ENCODE assay signal across 18 cellular contexts in genomic region chr3:125117631-125118191, GRCh38.
DNase-seq lines count a peak whose midpoint lies in the region; ATAC-seq and TF ChIP-seq lines count a peak whose summit lies in the region.
"Had no signal": no experiment of that assay in that cellular context is flagged by ENCODE, and none has a peak within 500 bp of the region (broad histone marks: within the 10 kb centered on the region; RNA-seq: fewer than 3 reads in every experiment).

No MANE protein-coding gene starts in this region.

- H3K27me3 Mint-ChIP-seq in activated CD8-positive, alpha-beta T cell treated with anti-CD3 and anti-CD28 coated beads, Interleukin-2, amount 10 ng/mL, durations not matched to agents 7 days and 5 days (ENCODE audit: low read depth): no peaks in the 10 kb centered on the region
- peaks cover 9% of the 10 kb centered on the region for H3K27me3 Mint-ChIP-seq in activated CD8-positive, alpha-beta T cell treated with anti-CD3 and anti-CD28 coated beads for 36 hours

- no peak overlapping the region for H3K27ac Mint-ChIP-seq in activated CD8-positive, alpha-beta T cell treated with anti-CD3 and anti-CD28 coated beads, Interleukin-2, amount 10 ng/mL, durations not matched to agents 7 days and 5 days
- no peak overlapping the region for H3K27ac Mint-ChIP-seq in activated CD8-positive, alpha-beta T cell treated with anti-CD3 and anti-CD28 coated beads for 36 hours

- H3K4me1 Mint-ChIP-seq in activated CD8-positive, alpha-beta T cell treated with anti-CD3 and anti-CD28 coated beads, Interleukin-2, amount 10 ng/mL, durations not matched to agents 7 days and 5 days (ENCODE audit: low read depth): peaks cover 68% of the 10 kb centered on the region
- peaks cover 54% of the 10 kb centered on the region for H3K4me1 Mint-ChIP-seq in activated CD8-positive, alpha-beta T cell treated with anti-CD3 and anti-CD28 coated beads for 36 hours (ENCODE audit: low read depth)

- POLR2A ChIA-PET in activated CD8-positive, alpha-beta T cell treated with anti-CD3 and anti-CD28 coated beads, Interleukin-2, amount 10 ng/mL, durations not matched to agents 7 days and 5 days (lab: Charles Lee): no interaction called here
- POLR2A ChIA-PET in activated CD8-positive, alpha-beta T cell treated with anti-CD3 and anti-CD28 coated beads for 36 hours (lab: Charles Lee): no interaction called here

- TF ChIP-seq CTCF in activated CD8-positive, alpha-beta T cell treated with anti-CD3 and anti-CD28 coated beads for 36 hours (IDR thresholded peaks at IDR 0.05): no peak
- TF ChIP-seq CTCF in lower lobe of right lung (IDR thresholded peaks at IDR 0.05): no peak

- CTCF ChIA-PET in activated CD8-positive, alpha-beta T cell treated with anti-CD3 and anti-CD28 coated beads, Interleukin-2, amount 10 ng/mL, durations not matched to agents 7 days and 5 days (lab: Charles Lee): interaction anchor here (0.6 to 1.3 kb wide), 2 partner anchors 63 to 1653 kb away, joined by 3 read pairs; no protein-coding TSS in a partner anchor
- CTCF ChIA-PET in activated CD8-positive, alpha-beta T cell treated with anti-CD3 and anti-CD28 coated beads for 36 hours (lab: Charles Lee): interaction anchor here (0.6 to 1.6 kb wide), 2 partner anchors 8 to 142 kb away, joined by 3 to 5 read pairs; no protein-coding TSS in a partner anchor

- no peaks in the 10 kb centered on the region for H3K9me3 ChIP-seq in lower lobe of right lung
- H3K9me3 ChIP-seq: HAP-1, SJCRH30 had no signal

- intact Hi-C loops in activated CD8-positive, alpha-beta T cell treated with anti-CD3 and anti-CD28 coated beads for 36 hours (cut with micrococcal nuclease): no loop called here
- intact Hi-C loops in lower lobe of right lung (cut with DNase I): no loop called here

- H3K4me3 Mint-ChIP-seq in activated CD8-positive, alpha-beta T cell treated with anti-CD3 and anti-CD28 coated beads, Interleukin-2, amount 10 ng/mL, durations not matched to agents 7 days and 5 days: no peak overlapping the region
- no peak overlapping the region for H3K4me3 Mint-ChIP-seq in activated CD8-positive, alpha-beta T cell treated with anti-CD3 and anti-CD28 coated beads for 36 hours
- H3K4me3 Mint-ChIP-seq: CD14-positive monocyte had no signal

- in situ Hi-C loops in KBM-7 (cut with MboI; ENCODE audit: low pct_unique_long_range_greater_than_20kb, low sequenced_read_pairs): no loop called here

- DNase-seq in activated CD8-positive, alpha-beta T cell treated with anti-CD3 and anti-CD28 coated beads, Interleukin-2, amount 10 ng/mL, durations not matched to agents 7 days and 5 days: peak; percentile 6
- DNase-seq in activated CD8-positive, alpha-beta T cell treated with anti-CD3 and anti-CD28 coated beads for 36 hours: no peak
- peak; percentile 41 for DNase-seq in astrocyte of the hippocampus (ENCODE audit: low read depth, low spot score)
- no peak for DNase-seq in lower lobe of right lung
- no peak for DNase-seq in KBM-7
- no peak for DNase-seq in activated T-cell treated with anti-CD3 and anti-CD28 coated beads, Interleukin-2, amount 50 U/mL, for 48 hours
- DNase-seq: 8988T, DND-41, NCI-H1105, NCI-H510A, NCI-H82, OCI-M1, RPMI8226, SJCRH30 had no signal

- no peak for ATAC-seq in activated CD8-positive, alpha-beta T cell treated with anti-CD3 and anti-CD28 coated beads, Interleukin-2, amount 10 ng/mL, durations not matched to agents 7 days and 5 days
- no peak for ATAC-seq in activated CD8-positive, alpha-beta T cell treated with anti-CD3 and anti-CD28 coated beads for 36 hours
- no peak for ATAC-seq in lower lobe of right lung
- ATAC-seq in HG03565 (IDR thresholded peaks at IDR 0.05; ENCODE audit: unreplicated experiment): no peak
- ATAC-seq in HG02623 (IDR thresholded peaks at IDR 0.05; ENCODE audit: unreplicated experiment): no peak

- H3K9me3 Mint-ChIP-seq in activated CD8-positive, alpha-beta T cell treated with anti-CD3 and anti-CD28 coated beads, Interleukin-2, amount 10 ng/mL, durations not matched to agents 7 days and 5 days (ENCODE audit: insufficient read depth): no peaks in the 10 kb centered on the region
- H3K9me3 Mint-ChIP-seq in activated CD8-positive, alpha-beta T cell treated with anti-CD3 and anti-CD28 coated beads for 36 hours: no peaks in the 10 kb centered on the region
- H3K9me3 Mint-ChIP-seq: CD14-positive monocyte had no signal

- peak overlapping the region; percentile 54 for H3K27ac ChIP-seq in lower lobe of right lung
- H3K27ac ChIP-seq: SJCRH30 had no signal

- no peaks in the 10 kb centered on the region for H3K27me3 ChIP-seq in lower lobe of right lung (ENCODE audit: low read depth)
- H3K27me3 ChIP-seq: SJCRH30 had no signal

- H3K36me3 ChIP-seq in lower lobe of right lung: no peaks in the 10 kb centered on the region
- H3K36me3 ChIP-seq: HAP-1, SJCRH30 had no signal

- H3K4me3 ChIP-seq in lower lobe of right lung: no peak overlapping the region
- H3K4me3 ChIP-seq: HAP-1, SJCRH30 had no signal

- H3K36me3 Mint-ChIP-seq in activated CD8-positive, alpha-beta T cell treated with anti-CD3 and anti-CD28 coated beads, Interleukin-2, amount 10 ng/mL, durations not matched to agents 7 days and 5 days (ENCODE audit: low read depth): no peaks in the 10 kb centered on the region
- H3K36me3 Mint-ChIP-seq in activated CD8-positive, alpha-beta T cell treated with anti-CD3 and anti-CD28 coated beads for 36 hours (ENCODE audit: low read depth): no peaks in the 10 kb centered on the region
- H3K36me3 Mint-ChIP-seq: CD14-positive monocyte had no signal

- peaks cover 54% of the 10 kb centered on the region for H3K4me1 ChIP-seq in lower lobe of right lung
- H3K4me1 ChIP-seq: HAP-1 had no signal

Comparison
In these comparisons a context has a peak if more than half of its experiments do, and no peak if none do; other contexts are left out.
1. DNase-seq: peak in activated CD8-positive, alpha-beta T cell treated with anti-CD3 and anti-CD28 coated beads, Interleukin-2, amount 10 ng/mL, durations not matched to agents 7 days and 5 days (single experiment) and astrocyte of the hippocampus (single experiment); none in activated CD8-positive, alpha-beta T cell treated with anti-CD3 and anti-CD28 coated beads for 36 hours (single experiment), lower lobe of right lung (single experiment), KBM-7 (single experiment) and activated T-cell treated with anti-CD3 and anti-CD28 coated beads, Interleukin-2, amount 50 U/mL, for 48 hours (0 of 2).